ENCODE assay signal across 22 cellular contexts in genomic region chr4:32700838-32701237, GRCh38.
A peak's percentile ranks its signal among the peaks of the same experiment; 100 is the strongest.
DNase-seq lines count a peak whose midpoint lies in the region; ATAC-seq and TF ChIP-seq lines count a peak whose summit lies in the region.
"Had no signal": no experiment of that assay in that cellular context is flagged by ENCODE, and none has a peak within 500 bp of the region (broad histone marks: within the 10 kb centered on the region; RNA-seq: fewer than 3 reads in every experiment).

No MANE protein-coding gene starts in this region.

- intact Hi-C loops in left colon (cut with DNase I, micrococcal nuclease) = no loop called here

- H3K27me3 ChIP-seq in GM23338 (ENCODE audit: insufficient read depth) (no peaks in the 10 kb centered on the region), neural progenitor cell (no peaks in the 10 kb centered on the region)
- H3K27me3 ChIP-seq: BE2C; BLaER1 treated with 17β-estradiol and CSF1 and Interleukin-3, amounts not matched to agents 10 nM and 100 nM had no signal

- H3K4me3 Mint-ChIP-seq in GM23338 = no peak overlapping the region
- no peak overlapping the region for H3K4me3 Mint-ChIP-seq in neural progenitor cell
- H3K4me3 Mint-ChIP-seq: CD14-positive monocyte; CD4-positive, alpha-beta T cell; CD8-positive, alpha-beta memory T cell had no signal

- H3K4me2 ChIP-seq in GM23338 = no peak overlapping the region
- H3K4me2 ChIP-seq in neural progenitor cell = no peak overlapping the region
- H3K4me2 ChIP-seq: A549; BLaER1 treated with 17β-estradiol and CSF1 and Interleukin-3, amounts not matched to agents 10 nM and 100 nM had no signal

- H3K27ac ChIP-seq in GM23338 (ENCODE audit: low read depth) (no peak overlapping the region), neural progenitor cell (no peak overlapping the region)
- H3K27ac ChIP-seq: 22Rv1; A549; BLaER1 treated with 17β-estradiol and CSF1 and Interleukin-3, amounts not matched to agents 10 nM and 100 nM had no signal

- H3K27me3 Mint-ChIP-seq in GM23338 (ENCODE audit: insufficient read depth, low read depth, poor library complexity) = no peaks in the 10 kb centered on the region
- no peaks in the 10 kb centered on the region for H3K27me3 Mint-ChIP-seq in neural progenitor cell (ENCODE audit: insufficient read depth, low read depth)
- H3K27me3 Mint-ChIP-seq: CD4-positive, alpha-beta T cell; CD8-positive, alpha-beta memory T cell had no signal

- H2AFZ ChIP-seq in GM23338 (0 out of 2 replicates have a peak overlapping the region, but pooled peaks have one; percentile 33), neural progenitor cell (replicated peaks) (no peak overlapping the region)

- H3K4me3 ChIP-seq in GM23338 (no peak overlapping the region), neural progenitor cell (no peak overlapping the region)
- H3K4me3 ChIP-seq: A549; BLaER1 treated with 17β-estradiol and CSF1 and Interleukin-3, amounts not matched to agents 10 nM and 100 nM; HAP-1 had no signal

- H3K4me1 Mint-ChIP-seq in GM23338 (no peaks in the 10 kb centered on the region), neural progenitor cell (no peaks in the 10 kb centered on the region)
- H3K4me1 Mint-ChIP-seq: CD14-positive monocyte; CD8-positive, alpha-beta memory T cell had no signal

- no peaks in the 10 kb centered on the region for H3K9me3 ChIP-seq in neural progenitor cell (ENCODE audit: low read depth)
- H3K9me3 ChIP-seq: A549; BE2C; BLaER1 treated with 17β-estradiol and CSF1 and Interleukin-3, amounts not matched to agents 10 nM and 100 nM; HAP-1 had no signal

- H3K36me3 ChIP-seq in GM23338 (ENCODE audit: insufficient read depth) = no peaks in the 10 kb centered on the region
- H3K36me3 ChIP-seq in neural progenitor cell = no peaks in the 10 kb centered on the region
- H3K36me3 ChIP-seq: BE2C; BLaER1 treated with 17β-estradiol and CSF1 and Interleukin-3, amounts not matched to agents 10 nM and 100 nM; HAP-1 had no signal

- H3K4me1 ChIP-seq in GM23338 (ENCODE audit: insufficient read depth) (no peaks in the 10 kb centered on the region), neural progenitor cell (peaks cover 3% of the 10 kb centered on the region)
- H3K4me1 ChIP-seq: A549; BE2C; BLaER1 treated with 17β-estradiol and CSF1 and Interleukin-3, amounts not matched to agents 10 nM and 100 nM; HAP-1 had no signal

- ATAC-seq in GM23338 (no peak), left colon (peak; percentile 83), HG03469 (IDR thresholded peaks at IDR 0.05; ENCODE audit: unreplicated experiment) (no peak)
- ATAC-seq: A549 had no signal

- DNase-seq in DMS53 (lab: John Stamatoyannopoulos, UW) = peak; percentile 41
- DNase-seq in DMS53 treated with DMSO at 0.1 percent for 48 hours (lab: John Stamatoyannopoulos, UW; ENCODE audit: unreplicated experiment) = no peak
- DNase-seq in GM23338 (ENCODE audit: low spot score) = no peak
- peak; percentile 1 for DNase-seq in SW480 (ENCODE audit: low spot score)
- DNase-seq in left colon = no peak
- DNase-seq in neural progenitor cell (ENCODE audit: low spot score) = no peak
- no peak for DNase-seq in NCI-H2171 treated with DMSO at 0.1 percent for 48 hours (lab: John Stamatoyannopoulos, UW)
- DNase-seq: ACHN; AML-193; BE2C; CD4-positive, alpha-beta T cell; CD8-positive, alpha-beta memory T cell; DMS153; DMS79 treated with DMSO at 0.1 percent for 48 hours; GF-D8; GOT3 had no signal

- no peaks in the 10 kb centered on the region for H3K79me2 ChIP-seq in GM23338 (replicated peaks; ENCODE audit: insufficient read depth)
- no peaks in the 10 kb centered on the region for H3K79me2 ChIP-seq in neural progenitor cell (ENCODE audit: low read depth)

- TF ChIP-seq CTCF in GM23338 (conservative IDR thresholded peaks at IDR 0.05; ENCODE audit: low read depth in 2 of 2) (no peak), neural progenitor cell (IDR thresholded peaks at IDR 0.05) (no peak)

- no peak overlapping the region for H3K9ac ChIP-seq in neural progenitor cell
- H3K9ac ChIP-seq: BLaER1 treated with 17β-estradiol and CSF1 and Interleukin-3, amounts not matched to agents 10 nM and 100 nM had no signal

- H3F3A ChIP-seq in GM23338 (replicated peaks; ENCODE audit: low read depth) (no peaks in the 10 kb centered on the region), neural progenitor cell (ENCODE audit: low read depth) (no peaks in the 10 kb centered on the region)

- H3K9me2 ChIP-seq in GM23338 (ENCODE audit: insufficient read depth) = no peaks in the 10 kb centered on the region

- no peaks in the 10 kb centered on the region for H4K20me1 ChIP-seq in GM23338 (replicated peaks; ENCODE audit: insufficient read depth)
- no peaks in the 10 kb centered on the region for H4K20me1 ChIP-seq in neural progenitor cell (ENCODE audit: low read depth)
- H4K20me1 ChIP-seq: BLaER1 treated with 17β-estradiol and CSF1 and Interleukin-3, amounts not matched to agents 10 nM and 100 nM had no signal

- no peaks in the 10 kb centered on the region for H3K36me3 Mint-ChIP-seq in GM23338 (ENCODE audit: low read depth)
- no peaks in the 10 kb centered on the region for H3K36me3 Mint-ChIP-seq in neural progenitor cell
- H3K36me3 Mint-ChIP-seq: CD14-positive monocyte; CD8-positive, alpha-beta memory T cell had no signal

- H3K9me3 Mint-ChIP-seq in GM23338 (no peaks in the 10 kb centered on the region), neural progenitor cell (no peaks in the 10 kb centered on the region)

- H3K27ac Mint-ChIP-seq in GM23338 (no peak overlapping the region), neural progenitor cell (no peak overlapping the region)
- H3K27ac Mint-ChIP-seq: CD14-positive monocyte; CD4-positive, alpha-beta T cell; CD8-positive, alpha-beta memory T cell had no signal

TF ChIP-seq in GM23338, 12 proteins besides CTCF, POLR2A, EP300 and RAD21 (continues in another document):
- no peak for TF ChIP-seq EZH2phosphoT487 (IDR thresholded peaks at IDR 0.05; ENCODE audit: unreplicated experiment)
- TF ChIP-seq ZNF114 (CRISPR knock-in tag; IDR thresholded peaks at IDR 0.05) = no peak
- no peak for TF ChIP-seq CREB1 (CRISPR knock-in tag; IDR thresholded peaks at IDR 0.05; ENCODE audit: low read depth)
- no peak for TF ChIP-seq ZNF462 (CRISPR knock-in tag; IDR thresholded peaks at IDR 0.05)
- TF ChIP-seq STAT1 (IDR thresholded peaks at IDR 0.05; ENCODE audit: unreplicated experiment) = no peak
- no peak for TF ChIP-seq ZNF331 (CRISPR knock-in tag; IDR thresholded peaks at IDR 0.05; ENCODE audit: low read depth)

Comparison
In these comparisons a context has a peak if more than half of its experiments do, and no peak if none do; other contexts are left out.
1. DNase-seq: peak in DMS53 (single experiment) and SW480 (single experiment); none in DMS53 treated with DMSO at 0.1 percent for 48 hours (single experiment), GM23338 (single experiment), left colon (0 of 2), neural progenitor cell (single experiment) and NCI-H2171 treated with DMSO at 0.1 percent for 48 hours (single experiment).